Comparison of ENCODE assay signal across 14 cellular contexts in genomic region chr4:2301221-2301642, GRCh38.
"Had no signal": no experiment of that assay in that cellular context is flagged by ENCODE, and none has a peak within 500 bp of the region (broad histone marks: within the 10 kb centered on the region; RNA-seq: fewer than 3 reads in every experiment).

No MANE protein-coding gene starts in this region.

- H3K36me3 Mint-ChIP-seq: mesothelial cell of epicardium had no signal

- ATAC-seq: activated CD4-positive, alpha-beta T cell treated with anti-CD3 and anti-CD28 coated beads for 36 hours; sciatic nerve; stimulated activated naive CD8-positive, alpha-beta T cell treated with anti-CD3 and anti-CD28 coated beads, Interleukin-15, Interleukin-2, amounts not matched to agents 100 U/mL and 50 U/mL, for 24 hours; upper lobe of right lung had no signal

- H3K9me3 ChIP-seq: ascending aorta, SJSA1, upper lobe of right lung had no signal

- H3K36me3 ChIP-seq: SJSA1, upper lobe of right lung had no signal

- H3K4me1 ChIP-seq: ascending aorta, SJSA1, upper lobe of right lung had no signal

- H3K4me3 ChIP-seq: ascending aorta, SJSA1, upper lobe of right lung had no signal

- H3K27me3 Mint-ChIP-seq: activated CD4-positive, alpha-beta T cell treated with anti-CD3 and anti-CD28 coated beads for 36 hours had no signal

- H3K4me1 Mint-ChIP-seq: mesothelial cell of epicardium had no signal

- DNase-seq: activated CD4-positive, alpha-beta T cell treated with anti-CD3 and anti-CD28 coated beads for 36 hours; activated T-cell treated with anti-CD3 and anti-CD28 coated beads, Interleukin-2, amount 50 U/mL, for 1 hour; cortex of kidney; effector CD8-positive, alpha-beta T cell; kidney glomerular epithelial cell; stimulated activated naive CD8-positive, alpha-beta T cell treated with anti-CD3 and anti-CD28 coated beads, Interleukin-15, Interleukin-2, amounts not matched to agents 100 U/mL and 50 U/mL, for 24 hours; SW 1271; upper lobe of right lung had no signal

- H3K27ac Mint-ChIP-seq: activated CD4-positive, alpha-beta T cell treated with anti-CD3 and anti-CD28 coated beads for 36 hours; mesothelial cell of epicardium; progenitor cell of endocrine pancreas had no signal

- H3K27me3 ChIP-seq: ascending aorta, SJSA1, upper lobe of right lung had no signal

- H3K27ac ChIP-seq: ascending aorta, epithelial cell of prostate, SJSA1, upper lobe of right lung had no signal

- H3K4me3 Mint-ChIP-seq: activated CD4-positive, alpha-beta T cell treated with anti-CD3 and anti-CD28 coated beads for 36 hours; mesothelial cell of epicardium had no signal
